25 cellular contexts compared by ENCODE assay signal in the genomic region with DNA sequence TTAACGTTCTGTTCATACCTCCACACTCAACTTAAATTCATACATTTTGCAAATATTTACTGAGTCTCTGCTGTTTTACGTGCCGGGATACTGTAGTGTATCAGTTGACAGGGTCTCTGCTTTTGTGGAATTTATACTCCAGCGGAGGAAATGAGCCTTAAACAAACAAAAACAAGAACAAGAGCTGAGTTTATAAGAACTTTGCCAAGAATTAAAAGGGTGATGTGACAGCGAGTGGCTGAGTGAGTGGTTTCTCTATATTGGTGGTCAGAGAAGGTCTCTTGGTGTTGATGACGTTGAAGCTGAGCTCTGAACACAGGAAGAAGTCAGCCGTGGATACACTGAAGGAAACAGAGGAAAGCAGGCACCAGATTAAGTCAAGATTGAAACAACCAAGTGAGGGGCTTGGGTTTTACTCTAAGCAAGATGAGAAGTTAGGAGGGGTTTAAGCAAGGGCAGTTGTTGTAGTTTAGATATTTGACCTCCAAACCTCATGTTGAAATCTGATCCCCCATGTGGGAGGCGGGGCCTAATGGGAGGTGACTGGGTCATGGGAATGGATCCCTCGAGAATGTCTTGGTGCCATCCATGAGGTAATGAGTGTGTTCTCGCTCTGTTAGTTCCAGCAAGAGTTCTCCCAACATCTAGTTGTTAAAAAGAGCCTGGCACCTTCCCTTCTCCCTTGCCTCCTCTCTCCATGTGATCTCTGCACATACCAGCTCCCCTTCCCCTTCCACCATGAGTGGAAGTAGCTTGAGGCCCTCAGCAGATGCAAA.
DNase-seq lines count a peak whose midpoint lies in the region; ATAC-seq and TF ChIP-seq lines count a peak whose summit lies in the region.
"Had no signal": no experiment of that assay in that cellular context is flagged by ENCODE, and none has a peak within 500 bp of the region (broad histone marks: within the 10 kb centered on the region; RNA-seq: fewer than 3 reads in every experiment).

No MANE protein-coding gene starts in this region.

- peak overlapping the region; percentile 9 for H3K27ac ChIP-seq in brain microvascular endothelial cell
- H3K27ac ChIP-seq in lung (ENCODE audit: low read depth in 1 of 2, low read length in 1 of 2) = no peak overlapping the region
- no peak overlapping the region for H3K27ac ChIP-seq in A673 (ENCODE audit: low read depth, low read length, poor library complexity, severe bottlenecking)
- H3K27ac ChIP-seq: cardiac muscle cell, epithelial cell of prostate, right atrium auricular region had no signal

- 47 to 64% methylated on average over 10 of the region's 10 CpGs for WGBS in lung, 2 donors

- DNase-seq in HT1080 (ENCODE audit: low read depth) (peak; percentile 13), brain microvascular endothelial cell (peak; percentile 45), lung (ENCODE audit: low spot score) (peak; percentile 24), type B pancreatic cell (ENCODE audit: extremely low spot score, unreplicated experiment) (no peak), dedifferentiated amniotic fluid mesenchymal stem cell (ENCODE audit: extremely low spot score) (no peak), A673 (ENCODE audit: low spot score) (no peak), iPS-NIHi11 (ENCODE audit: low spot score) (no peak)
- DNase-seq: activated CD4-positive, alpha-beta T cell treated with anti-CD3 and anti-CD28 coated beads, Interleukin-2, amount 50 U/mL, for 1 hour; activated CD8-positive, alpha-beta memory T cell treated with anti-CD3 and anti-CD28 coated beads, Interleukin-2, amount 50 U/mL, for 48 hours; activated effector memory CD4-positive, alpha-beta T cell treated with anti-CD3 and anti-CD28 coated beads, Interleukin-2, amount 50 U/mL, for 16 hours; activated naive CD8-positive, alpha-beta T cell treated with anti-CD3 and anti-CD28 coated beads, Interleukin-2, amount 50 U/mL, for 24 hours; CD4-positive, CD25-positive, alpha-beta regulatory T cell; GDM1; H9; hypothalamus; mammary epithelial cell; NCI-H1436 treated with DMSO at 0.1 percent for 48 hours; NCI-H2171; NCI-H524; SK-N-SH; T-helper 2 cell had no signal

- no peaks in the 10 kb centered on the region for H3K4me1 ChIP-seq in lung (ENCODE audit: control insufficient read depth in 2 of 2, insufficient read depth in 2 of 2, low read length in 2 of 2)
- H3K4me1 ChIP-seq in A673 (ENCODE audit: insufficient read depth, low read length, poor library complexity, severe bottlenecking) = peaks cover 13% of the 10 kb centered on the region

- peaks cover 4% of the 10 kb centered on the region for H3K9me3 Mint-ChIP-seq in type B pancreatic cell
- H3K9me3 Mint-ChIP-seq: activated naive CD8-positive, alpha-beta T cell treated with anti-CD3 and anti-CD28 coated beads, Interleukin-2, amount 50 U/mL, for 24 hours; H9 had no signal

- H3K36me3 Mint-ChIP-seq in type B pancreatic cell = peaks cover 3% of the 10 kb centered on the region
- H3K36me3 Mint-ChIP-seq: CD4-positive, CD25-positive, alpha-beta regulatory T cell had no signal

- TF ChIP-seq CTCF in brain microvascular endothelial cell (IDR thresholded peaks at IDR 0.05; ENCODE audit: low read depth, low read length, missing control alignments) (no peak), lung (IDR thresholded peaks at IDR 0.05; ENCODE audit: control extremely low read depth, extremely low read depth) (no peak), type B pancreatic cell (conservative IDR thresholded peaks at IDR 0.05) (no peak), A673 (conservative IDR thresholded peaks at IDR 0.05; ENCODE audit: low read depth, low read length) (no peak)

- H3K4me3 Mint-ChIP-seq in type B pancreatic cell = peak overlapping the region; percentile 1
- H3K4me3 Mint-ChIP-seq: activated naive CD8-positive, alpha-beta T cell treated with anti-CD3 and anti-CD28 coated beads, Interleukin-2, amount 50 U/mL, for 24 hours; CD4-positive, CD25-positive, alpha-beta regulatory T cell; H9 had no signal

- peaks cover 3% of the 10 kb centered on the region for H3K27me3 Mint-ChIP-seq in type B pancreatic cell
- H3K27me3 Mint-ChIP-seq: CD4-positive, CD25-positive, alpha-beta regulatory T cell had no signal

- H3K4me1 Mint-ChIP-seq in type B pancreatic cell (ENCODE audit: unreplicated experiment) = peaks cover 25% of the 10 kb centered on the region
- H3K4me1 Mint-ChIP-seq: activated naive CD8-positive, alpha-beta T cell treated with anti-CD3 and anti-CD28 coated beads, Interleukin-2, amount 50 U/mL, for 24 hours; CD4-positive, CD25-positive, alpha-beta regulatory T cell had no signal

- POLR2A ChIA-PET in A673 (lab: Charles Lee; ENCODE audit: low non-redundant PET) = no interaction called here

- no peak overlapping the region for H3K27ac Mint-ChIP-seq in type B pancreatic cell
- H3K27ac Mint-ChIP-seq: activated naive CD8-positive, alpha-beta T cell treated with anti-CD3 and anti-CD28 coated beads, Interleukin-2, amount 50 U/mL, for 24 hours; CD4-positive, CD25-positive, alpha-beta regulatory T cell had no signal

- BruUV-seq in A673 (replicated peaks; lab: Mats Ljungman, UMichigan) = no TSS peak

- CTCF ChIA-PET in A673 (lab: Charles Lee) = no interaction called here

- ATAC-seq in lung (ENCODE audit: insufficient read depth, low FRiP score) = no peak
- ATAC-seq: activated naive CD8-positive, alpha-beta T cell treated with anti-CD3 and anti-CD28 coated beads, Interleukin-2, amount 50 U/mL, for 24 hours; K562 had no signal

- no peaks in the 10 kb centered on the region for H3K9me3 ChIP-seq in lung (ENCODE audit: control insufficient read depth in 2 of 2, insufficient read depth in 1 of 2, low read length in 1 of 2)
- H3K9me3 ChIP-seq in A673 (ENCODE audit: low read depth, low read length, poor library complexity, severe bottlenecking) = no peaks in the 10 kb centered on the region
- H3K9me3 ChIP-seq: right atrium auricular region, SK-N-SH had no signal

- H3K27me3 ChIP-seq in brain microvascular endothelial cell (replicated peaks) (no peaks in the 10 kb centered on the region), lung (ENCODE audit: control insufficient read depth, insufficient read depth) (no peaks in the 10 kb centered on the region), A673 (replicated peaks; ENCODE audit: insufficient read depth, low read depth, low read length, poor library complexity) (no peaks in the 10 kb centered on the region)
- H3K27me3 ChIP-seq: cardiac muscle cell, right atrium auricular region had no signal

- H3K4me3 ChIP-seq in brain microvascular endothelial cell (ENCODE audit: low read depth, low read length) (no peak overlapping the region), lung (no peak overlapping the region), A673 (ENCODE audit: low read depth, low read length, poor library complexity, severe bottlenecking) (no peak overlapping the region)
- H3K4me3 ChIP-seq: cardiac muscle cell, K562, right atrium auricular region had no signal

- no peaks in the 10 kb centered on the region for H3K36me3 ChIP-seq in brain microvascular endothelial cell (replicated peaks)
- no peaks in the 10 kb centered on the region for H3K36me3 ChIP-seq in lung (ENCODE audit: control insufficient read depth in 2 of 2, insufficient read depth in 2 of 2, low read length in 2 of 2)
- no peaks in the 10 kb centered on the region for H3K36me3 ChIP-seq in A673 (ENCODE audit: insufficient read depth, low read length, poor library complexity, severe bottlenecking)
- H3K36me3 ChIP-seq: cardiac muscle cell, right atrium auricular region had no signal

- in situ Hi-C loops in brain microvascular endothelial cell (cut with HindIII; ENCODE audit: low pct_ligation_motif_present, low sequenced_read_pairs) = no loop called here

- intact Hi-C loops in A673 (cut with micrococcal nuclease; ENCODE audit: unreplicated experiment) = no loop called here

Comparison
In these comparisons a context has a peak if more than half of its experiments do, and no peak if none do; other contexts are left out.
1. DNase-seq: peak in HT1080 (single experiment), brain microvascular endothelial cell (single experiment) and lung (single experiment); none in type B pancreatic cell (single experiment), dedifferentiated amniotic fluid mesenchymal stem cell (single experiment), A673 (single experiment) and iPS-NIHi11 (single experiment).